10 cellular contexts compared by ENCODE assay signal in genomic region chr11:8080069-8080670, GRCh38. TPM values are rescaled to one million over a fixed set of nuclear protein-coding genes. Genes with fewer than 3 reads are reported as not detected.
DNase-seq lines count a peak whose midpoint lies in the region; ATAC-seq and TF ChIP-seq lines count a peak whose summit lies in the region.
"Had no signal": no experiment of that assay in that cellular context is flagged by ENCODE, and none has a peak within 500 bp of the region (broad histone marks: within the 10 kb centered on the region; RNA-seq: fewer than 3 reads in every experiment).

No MANE protein-coding gene starts in this region.

- intact Hi-C loops in CD8-positive, alpha-beta T cell (cut with DNase I, micrococcal nuclease): no loop called here
- intact Hi-C loops in psoas muscle (cut with DNase I): no loop called here

- H3K4me3 ChIP-seq in CD8-positive, alpha-beta T cell (ENCODE audit: low read depth, low read length): no peak overlapping the region
- H3K4me3 ChIP-seq in SJCRH30 (peak overlapping the region; percentile 62), fibroblast of the aortic adventitia (ENCODE audit: low read depth, low read length) (peak overlapping the region; percentile 70), psoas muscle (peak overlapping the region; percentile 67)

- no peak for DNase-seq in CD8-positive, alpha-beta T cell
- DNase-seq in SJCRH30 (no peak), fibroblast of the aortic adventitia (ENCODE audit: low read depth) (no peak), psoas muscle (no peak), hepatic stellate cell (ENCODE audit: low spot score) (no peak), erythroblast (lab: John Stamatoyannopoulos, UW) (no peak), KBM-7 (no peak)
- DNase-seq: GF-D8, NCI-H226 had no signal

- H3K36me3 Mint-ChIP-seq in CD8-positive, alpha-beta T cell: no peaks in the 10 kb centered on the region

- no peaks in the 10 kb centered on the region for H3K9me3 ChIP-seq in CD8-positive, alpha-beta T cell (ENCODE audit: low read length)
- H3K9me3 ChIP-seq in SJCRH30 (replicated peaks): no peaks in the 10 kb centered on the region
- no peaks in the 10 kb centered on the region for H3K9me3 ChIP-seq in psoas muscle

- H3K4me1 Mint-ChIP-seq in CD8-positive, alpha-beta T cell (ENCODE audit: low read depth): peaks cover 8% of the 10 kb centered on the region

- peaks cover 51% of the 10 kb centered on the region for H3K27me3 Mint-ChIP-seq in CD8-positive, alpha-beta T cell (ENCODE audit: low read depth)

- H3K27me3 ChIP-seq in CD8-positive, alpha-beta T cell (ENCODE audit: insufficient read depth, low read length): peaks cover 10% of the 10 kb centered on the region
- H3K27me3 ChIP-seq in SJCRH30: peaks cover 5% of the 10 kb centered on the region
- H3K27me3 ChIP-seq in psoas muscle (ENCODE audit: insufficient read depth in 3 of 3, low read length in 2 of 3): peaks cover 0 to 5% (median 0%) of the 10 kb centered on the region in 3 donors

- in situ Hi-C loops in KBM-7 (cut with MboI; ENCODE audit: low pct_unique_long_range_greater_than_20kb, low sequenced_read_pairs): no loop called here

- POLR2A ChIA-PET in CD8-positive, alpha-beta T cell (lab: Charles Lee): no interaction called here

- no peak for TF ChIP-seq POLR2A in erythroblast (IDR thresholded peaks at IDR 0.05; ENCODE audit: low read length)

- CTCF ChIA-PET in CD8-positive, alpha-beta T cell (lab: Charles Lee): no interaction called here

- H3K27ac ChIP-seq in CD8-positive, alpha-beta T cell (ENCODE audit: low read depth, low read length): no peak overlapping the region
- H3K27ac ChIP-seq in SJCRH30: no peak overlapping the region
- no peak overlapping the region for H3K27ac ChIP-seq in psoas muscle

- no peak for TF ChIP-seq CTCF in CD8-positive, alpha-beta T cell (IDR thresholded peaks at IDR 0.05)
- TF ChIP-seq CTCF in fibroblast of the aortic adventitia (IDR thresholded peaks at IDR 0.05; ENCODE audit: insufficient read depth, low read length): no peak
- no peak for TF ChIP-seq CTCF in psoas muscle (IDR thresholded peaks at IDR 0.05)

- no peaks in the 10 kb centered on the region for H3K36me3 ChIP-seq in CD8-positive, alpha-beta T cell (ENCODE audit: insufficient read depth, low read length)
- H3K36me3 ChIP-seq in SJCRH30 (no peaks in the 10 kb centered on the region), psoas muscle (ENCODE audit: insufficient read depth in 1 of 2, low read depth in 1 of 2) (no peaks in the 10 kb centered on the region)

- H3K9me3 Mint-ChIP-seq in CD8-positive, alpha-beta T cell: no peaks in the 10 kb centered on the region

- 86 to 89% (median 87%) methylated on average over 24 of the region's 24 CpGs for WGBS in psoas muscle, 3 donors

- peak overlapping the region; percentile 67 for H3K4me3 Mint-ChIP-seq in CD8-positive, alpha-beta T cell

- ATAC-seq in CD8-positive, alpha-beta T cell: no peak
- ATAC-seq in psoas muscle (no peak), HG03135 (IDR thresholded peaks at IDR 0.05; ENCODE audit: unreplicated experiment) (no peak)

- H3K27ac Mint-ChIP-seq in CD8-positive, alpha-beta T cell: no peak overlapping the region

- peaks cover 9% of the 10 kb centered on the region for H3K4me1 ChIP-seq in CD8-positive, alpha-beta T cell (ENCODE audit: insufficient read depth, low read length)
- H3K4me1 ChIP-seq in SJCRH30 (peaks cover 6% of the 10 kb centered on the region; the same call in 1 of the 2 replicates), psoas muscle (peaks cover 4% of the 10 kb centered on the region)

RNA-seq across cellular contexts. Expression of gene TUB, which starts 0.8 kb away (rescaled TPM):
- not detected for total RNA-seq in CD8-positive, alpha-beta T cell
- 18.3 and 18.9 TPM in 2 replicates for total RNA-seq in SJCRH30 (2014; rRNA removed; shearing (Covaris generic))
- total RNA-seq in fibroblast of the aortic adventitia (ENCODE audit: low replicate concordance) (18.2 and 19.2 TPM in 2 replicates), psoas muscle (1 to 10 TPM in 3 of 4 donors, under 1 TPM in 1; 0.91 to 4.6 (median 1.3) TPM)
- under 1 TPM; 0.25 to 0.51 (median 0.39) TPM for polyA plus RNA-seq in psoas muscle
